Comparison of ENCODE assay signal across 14 cellular contexts in the genomic region with DNA sequence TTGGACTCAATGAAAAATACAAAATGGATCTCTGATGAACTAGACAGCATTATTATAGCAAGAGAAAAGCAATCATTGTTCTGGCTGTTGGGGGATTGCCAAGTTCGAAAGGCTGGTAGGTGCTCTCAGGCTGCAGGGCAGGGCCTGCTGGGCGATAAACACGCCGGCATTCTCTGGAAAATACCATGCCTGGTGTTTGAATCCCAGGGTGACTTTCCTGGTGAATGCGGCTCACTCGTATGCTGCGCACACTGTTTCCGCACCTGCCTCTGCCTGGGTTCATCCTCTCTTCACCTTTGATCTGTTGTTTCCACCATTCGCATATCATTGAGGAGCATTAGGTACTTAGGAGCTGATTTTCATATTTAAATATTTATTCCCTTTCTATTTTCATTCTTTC. TPM values are rescaled to one million over a fixed set of nuclear protein-coding genes. Genes with fewer than 3 reads are reported as not detected.
DNase-seq lines count a peak whose midpoint lies in the region; ATAC-seq and TF ChIP-seq lines count a peak whose summit lies in the region.
"Had no signal": no experiment of that assay in that cellular context is flagged by ENCODE, and none has a peak within 500 bp of the region (broad histone marks: within the 10 kb centered on the region; RNA-seq: fewer than 3 reads in every experiment).

No MANE protein-coding gene starts in this region.

- H3K36me3 ChIP-seq in BE2C: no peaks in the 10 kb centered on the region

- H3K27ac Mint-ChIP-seq in CD4-positive, alpha-beta T cell: no peak overlapping the region
- H3K27ac Mint-ChIP-seq: activated CD8-positive, alpha-beta memory T cell treated with anti-CD3 and anti-CD28 coated beads, Interleukin-2, amount 10 ng/mL, durations not matched to agents 7 days and 5 days had no signal

- intact Hi-C loops in CD4-positive, alpha-beta T cell (cut with DNase I, micrococcal nuclease): no loop called here

- no peak overlapping the region for H3K27ac ChIP-seq in CD4-positive, alpha-beta T cell (ENCODE audit: low read depth, low read length)
- H3K27ac ChIP-seq: epithelial cell of prostate, KMS-11 had no signal

- DNase-seq in BE2C (peak; percentile 19), NCI-H128 (lab: John Stamatoyannopoulos, UW; ENCODE audit: unreplicated experiment) (peak; percentile 81), dermis microvascular lymphatic vessel endothelial cell (ENCODE audit: low read depth in 2 of 2) (peak; percentile 92 to 94), midbrain (lab: John Stamatoyannopoulos, UW) (peak; percentile 27), LoVo (ENCODE audit: low spot score) (no peak), kidney tubule cell (ENCODE audit: low spot score) (no peak)
- DNase-seq in CD4-positive, alpha-beta T cell: no peak
- DNase-seq in stimulated activated CD4-positive, alpha-beta T cell treated with anti-CD3 and anti-CD28 coated beads, Interleukin-4, amount 100 ng/mL, for 1 hour: no peak
- DNase-seq: activated CD8-positive, alpha-beta memory T cell treated with anti-CD3 and anti-CD28 coated beads, Interleukin-2, amount 10 ng/mL, durations not matched to agents 7 days and 5 days; AML-193; GOT3 had no signal

- no peak for ATAC-seq in CD4-positive, alpha-beta T cell (ENCODE audit: poor library complexity)
- ATAC-seq: activated CD8-positive, alpha-beta memory T cell treated with anti-CD3 and anti-CD28 coated beads, Interleukin-2, amount 10 ng/mL, durations not matched to agents 7 days and 5 days; sciatic nerve had no signal

- CTCF ChIA-PET in CD4-positive, alpha-beta T cell (lab: Charles Lee): no interaction called here

- peaks cover 19% of the 10 kb centered on the region for H3K27me3 ChIP-seq in BE2C
- no peaks in the 10 kb centered on the region for H3K27me3 ChIP-seq in CD4-positive, alpha-beta T cell (ENCODE audit: control insufficient read depth, insufficient read depth, low read length)

- H3K4me3 ChIP-seq in BE2C (ENCODE audit: low read depth, low read length): no peak overlapping the region

- no peaks in the 10 kb centered on the region for H3K4me1 Mint-ChIP-seq in CD4-positive, alpha-beta T cell (ENCODE audit: low read depth)
- H3K4me1 Mint-ChIP-seq: activated CD8-positive, alpha-beta memory T cell treated with anti-CD3 and anti-CD28 coated beads, Interleukin-2, amount 10 ng/mL, durations not matched to agents 7 days and 5 days had no signal

- no peak for TF ChIP-seq CTCF in BE2C (IDR thresholded peaks at IDR 0.05; ENCODE audit: low read depth, low read length)
- TF ChIP-seq CTCF in CD4-positive, alpha-beta T cell (IDR thresholded peaks at IDR 0.05): no peak

- H3K9me3 Mint-ChIP-seq in CD4-positive, alpha-beta T cell: no peaks in the 10 kb centered on the region

- no peaks in the 10 kb centered on the region for H3K4me1 ChIP-seq in BE2C

- peaks cover 28% of the 10 kb centered on the region for H3K36me3 Mint-ChIP-seq in CD4-positive, alpha-beta T cell (ENCODE audit: low read depth)
- H3K36me3 Mint-ChIP-seq: activated CD8-positive, alpha-beta memory T cell treated with anti-CD3 and anti-CD28 coated beads, Interleukin-2, amount 10 ng/mL, durations not matched to agents 7 days and 5 days had no signal

- H3K27me3 Mint-ChIP-seq in CD4-positive, alpha-beta T cell: no peaks in the 10 kb centered on the region
- H3K27me3 Mint-ChIP-seq: activated CD8-positive, alpha-beta memory T cell treated with anti-CD3 and anti-CD28 coated beads, Interleukin-2, amount 10 ng/mL, durations not matched to agents 7 days and 5 days had no signal

- no peak overlapping the region for H3K4me3 Mint-ChIP-seq in CD4-positive, alpha-beta T cell
- H3K4me3 Mint-ChIP-seq: activated CD8-positive, alpha-beta memory T cell treated with anti-CD3 and anti-CD28 coated beads, Interleukin-2, amount 10 ng/mL, durations not matched to agents 7 days and 5 days had no signal

- POLR2A ChIA-PET in CD4-positive, alpha-beta T cell (lab: Charles Lee): no interaction called here

- no peaks in the 10 kb centered on the region for H3K9me3 ChIP-seq in BE2C
- H3K9me3 ChIP-seq in CD4-positive, alpha-beta T cell (ENCODE audit: control insufficient read depth, low read length): no peaks in the 10 kb centered on the region

RNA-seq across cellular contexts. Expression of a gene that starts 37.4 kb away (rescaled TPM):
- 0.31 TPM for polyA plus RNA-seq in BE2C (2012; ENCODE audit: insufficient read depth, insufficient read length, low read depth)
- 46.5 and 57.8 TPM in 2 replicates for total RNA-seq in dermis microvascular lymphatic vessel endothelial cell
- 1 to 10 TPM; 1.5 to 1.8 TPM for total RNA-seq in CD4-positive, alpha-beta T cell

Comparison
In these comparisons a context has a peak if more than half of its experiments do, and no peak if none do; other contexts are left out.
1. DNase-seq: peak in BE2C (single experiment), NCI-H128 (single experiment), dermis microvascular lymphatic vessel endothelial cell (2 of 2) and midbrain (single experiment); none in LoVo (single experiment), kidney tubule cell (single experiment), CD4-positive, alpha-beta T cell (0 of 10) and stimulated activated CD4-positive, alpha-beta T cell treated with anti-CD3 and anti-CD28 coated beads, Interleukin-4, amount 100 ng/mL, for 1 hour (single experiment).
2. RNA of a gene that starts 37.4 kb away (total RNA-seq): 46.5 to 57.8 TPM in dermis microvascular lymphatic vessel endothelial cell; 1.5 to 1.8 TPM in CD4-positive, alpha-beta T cell; every median in the first group is over 10 times any median in the second.